Comparison of ENCODE assay signal across 14 cellular contexts in genomic region chr1:166902279-166902678, GRCh38. TPM values are rescaled to one million over a fixed set of nuclear protein-coding genes. Genes with fewer than 3 reads are reported as not detected.
DNase-seq lines count a peak whose midpoint lies in the region; TF ChIP-seq lines count a peak whose summit lies in the region.
"Had no signal": no experiment of that assay in that cellular context is flagged by ENCODE, and none has a peak within 500 bp of the region (broad histone marks: within the 10 kb centered on the region; RNA-seq: fewer than 3 reads in every experiment).

No MANE protein-coding gene starts in this region.

- no peak overlapping the region for H3K4me3 Mint-ChIP-seq in HFFc6
- H3K4me3 Mint-ChIP-seq: central memory CD8-positive, alpha-beta T cell; type B pancreatic cell had no signal

- H3K36me3 Mint-ChIP-seq in HFFc6 (ENCODE audit: low read depth), result no peaks in the 10 kb centered on the region
- H3K36me3 Mint-ChIP-seq: type B pancreatic cell had no signal

- TF ChIP-seq CTCF in AG09309 (IDR thresholded peaks at IDR 0.05; ENCODE audit: control insufficient read depth, insufficient read depth, low read depth, low read length, missing control alignments) (no peak), HFFc6 (IDR thresholded peaks at IDR 0.05) (no peak), foreskin fibroblast (IDR thresholded peaks at IDR 0.05; ENCODE audit: low read depth, low read length) (no peak), stomach (IDR thresholded peaks at IDR 0.05) (no peak)

- H3K36me3 ChIP-seq in stomach, result no peaks in the 10 kb centered on the region

- intact Hi-C loops in stomach (cut with DNase I; ENCODE audit: low total_unique reads), result no loop called here

- no peaks in the 10 kb centered on the region for H3K9me3 Mint-ChIP-seq in HFFc6
- H3K9me3 Mint-ChIP-seq: type B pancreatic cell had no signal

- H3K4me1 Mint-ChIP-seq in HFFc6 (ENCODE audit: low read depth), result peaks cover 41% of the 10 kb centered on the region
- H3K4me1 Mint-ChIP-seq: central memory CD8-positive, alpha-beta T cell had no signal

- H3K27me3 ChIP-seq in stomach, result no peaks in the 10 kb centered on the region

- H3K4me3 ChIP-seq in AG09309 (ENCODE audit: control insufficient read depth, low read depth, low read length), result no peak overlapping the region
- no peak overlapping the region for H3K4me3 ChIP-seq in foreskin fibroblast (ENCODE audit: low read depth in 1 of 2, low read length in 2 of 2)
- no peak overlapping the region for H3K4me3 ChIP-seq in stomach
- H3K4me3 ChIP-seq: SK-N-MC had no signal

- peak; percentile 2 for DNase-seq in AG09309 (ENCODE audit: low read depth)
- peak; percentile 43 for DNase-seq in HFFc6
- peak; percentile 94 for DNase-seq in SIG-M5 (lab: John Stamatoyannopoulos, UW)
- peak; percentile 12 to 18 for DNase-seq in foreskin fibroblast
- no peak for DNase-seq in stomach
- no peak for DNase-seq in stimulated activated CD4-positive, alpha-beta T cell treated with anti-CD3 and anti-CD28 coated beads, Interleukin-15, amount 100 ng/mL, for 24 hours
- DNase-seq in mucosa of gallbladder (ENCODE audit: low spot score), result no peak
- no peak for DNase-seq in stimulated activated CD8-positive, alpha-beta memory T cell treated with anti-CD3 and anti-CD28 coated beads, Interleukin-4, amount 100 ng/mL, for 48 hours
- DNase-seq: activated CD8-positive, alpha-beta memory T cell treated with anti-CD3 and anti-CD28 coated beads, Interleukin-2, amount 50 U/mL, for 48 hours; Caco-2; NCI-H187 treated with DMSO at 0.1 percent for 48 hours had no signal

- H3K27ac ChIP-seq in stomach, result no peak overlapping the region
- H3K27ac ChIP-seq: SK-N-MC had no signal

- H3K27me3 Mint-ChIP-seq in HFFc6 (ENCODE audit: insufficient read depth), result peaks cover 10% of the 10 kb centered on the region

- no peak for TF ChIP-seq POLR2A in stomach (IDR thresholded peaks at IDR 0.05)

- peaks cover 0 to 8% (median 4%) of the 10 kb centered on the region in 4 donors for H3K9me3 ChIP-seq in stomach

- no peak overlapping the region for H3K27ac Mint-ChIP-seq in HFFc6
- H3K27ac Mint-ChIP-seq: type B pancreatic cell had no signal

- peaks cover 0 to 6% (median 0%) of the 10 kb centered on the region in 4 donors for H3K4me1 ChIP-seq in stomach
- H3K4me1 ChIP-seq: Caco-2 had no signal

- WGBS in stomach, 5 donors, result 65 to 97% (median 79%) methylated on average over 1 of the region's 1 CpG

- TF ChIP-seq EP300 in stomach (IDR thresholded peaks at IDR 0.05), result no peak

RNA-seq across cellular contexts. Expression of gene TADA1, which starts 26.2 kb away (rescaled TPM):
- 1 to 10 TPM; 6.5 to 8.1 (median 7.0) TPM for total RNA-seq in HFFc6 (2021; fragmentation: NEBNext Ultra II Directional; extraction: Animal tissue kit (Norgen Biotek cat#: 25700))
- 10 to 100 TPM in 3 of 5 donors, 1 to 10 TPM in 2; 5.4 to 43.8 (median 13.0) TPM for total RNA-seq in stomach
- polyA plus RNA-seq in stomach, result 1 to 10 TPM; 6.7 to 7.6 (median 7.1) TPM
- 9.6 TPM for total RNA-seq in mucosa of gallbladder

Comparison
In these comparisons a context has a peak if more than half of its experiments do, and no peak if none do; other contexts are left out.
1. DNase-seq: peak in AG09309 (single experiment), HFFc6 (single experiment), SIG-M5 (single experiment) and foreskin fibroblast (2 of 2); none in stomach (single experiment), stimulated activated CD4-positive, alpha-beta T cell treated with anti-CD3 and anti-CD28 coated beads, Interleukin-15, amount 100 ng/mL, for 24 hours (single experiment), mucosa of gallbladder (single experiment) and stimulated activated CD8-positive, alpha-beta memory T cell treated with anti-CD3 and anti-CD28 coated beads, Interleukin-4, amount 100 ng/mL, for 48 hours (single experiment).